27 cellular contexts compared by ENCODE assay signal in genomic region chrX:17372052-17372451, GRCh38.
"Had no signal": no experiment of that assay in that cellular context is flagged by ENCODE, and none has a peak within 500 bp of the region (broad histone marks: within the 10 kb centered on the region; RNA-seq: fewer than 3 reads in every experiment).

No MANE protein-coding gene starts in this region.

- ATAC-seq: left cardiac atrium; left lung; naive thymus-derived CD4-positive, alpha-beta T cell; natural killer cell treated with Interleukin-12 subunit alpha and Interleukin-12 subunit beta and Interleukin-15 and Interleukin-18, amount 100 ng/mL, for 72 hours; pancreas; right cardiac atrium; sciatic nerve; stimulated activated effector memory CD8-positive, alpha-beta T cell treated with anti-CD3 and anti-CD28 coated beads, Interleukin-12 subunit alpha, Interleukin-12 subunit beta, amount 100 ng/mL, for 72 hours had no signal

- DNase-seq: islet precursor cell; kidney glomerular epithelial cell; left cardiac atrium; left lung; mesendoderm; naive thymus-derived CD4-positive, alpha-beta T cell; nucleus accumbens; pancreas; posterior cingulate gyrus; retina; stimulated activated CD4-positive, alpha-beta T cell treated with anti-CD3 and anti-CD28 coated beads, Interleukin-12 subunit alpha, Interleukin-12 subunit beta, amount 100 ng/mL, for 4 hours; stimulated activated CD4-positive, alpha-beta T cell treated with anti-CD3 and anti-CD28 coated beads, Interleukin-15, amount 100 ng/mL, for 24 hours; stimulated activated CD4-positive, alpha-beta T cell treated with anti-CD3 and anti-CD28 coated beads, Interleukin-2, amount 100 ng/mL, for 24 hours; stimulated activated CD4-positive, alpha-beta T cell treated with anti-CD3 and anti-CD28 coated beads, Interleukin-4, amount 100 ng/mL, for 24 hours; stimulated activated naive CD4-positive, alpha-beta T cell; tibial artery; uterus had no signal

- H3K4me1 ChIP-seq: left lung, pancreas, prostate gland, tibial artery, uterus had no signal

- H3K27me3 ChIP-seq: hepatocyte, suprapubic skin, tibial artery, uterus had no signal

- H3K9me3 ChIP-seq: left lung, pancreas, prostate gland, suprapubic skin, thoracic aorta, tibial artery, uterus had no signal

- H3K27ac ChIP-seq: hepatocyte, left lung, pancreas, prostate gland, skin epidermis, suprapubic skin, thoracic aorta, tibial artery, uterus had no signal

- H3K4me3 ChIP-seq: hepatocyte, left lung, lung, pancreas, prostate gland, skin epidermis, suprapubic skin, thoracic aorta, tibial artery, uterus had no signal

- H3K36me3 ChIP-seq: left lung, pancreas, prostate gland, suprapubic skin, thoracic aorta, tibial artery, uterus had no signal
